21 cellular contexts compared by ENCODE assay signal in the genomic region with DNA sequence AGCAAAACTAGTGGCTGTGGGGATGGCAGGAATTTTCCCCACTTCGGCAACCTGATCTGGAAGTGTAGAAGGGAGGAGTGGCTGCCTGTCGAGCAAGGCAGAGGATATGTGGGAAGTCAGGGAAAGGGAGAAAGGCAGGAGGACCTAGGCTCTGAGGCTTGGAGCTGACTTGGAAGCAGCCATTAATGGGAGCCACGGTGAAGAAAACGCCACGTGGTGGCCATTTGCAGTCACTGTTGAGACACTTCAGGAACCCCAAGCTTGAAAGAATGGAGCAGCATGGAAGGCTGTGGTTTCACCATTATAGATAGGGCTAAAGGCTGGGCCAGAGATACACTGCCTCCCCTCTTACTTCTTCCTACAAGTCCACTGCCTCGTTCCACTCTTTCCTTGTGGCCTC.
"Had no signal": no experiment of that assay in that cellular context is flagged by ENCODE, and none has a peak within 500 bp of the region (broad histone marks: within the 10 kb centered on the region; RNA-seq: fewer than 3 reads in every experiment).

No MANE protein-coding gene starts in this region.

- DNase-seq: activated CD4-positive, alpha-beta T cell treated with anti-CD3 and anti-CD28 coated beads, Interleukin-2, amount 50 U/mL, for 1 hour; activated CD8-positive, alpha-beta memory T cell treated with anti-CD3 and anti-CD28 coated beads for 24 hours; activated CD8-positive, alpha-beta memory T cell treated with anti-CD3 and anti-CD28 coated beads, Interleukin-2, amount 50 U/mL, for 48 hours; activated gamma-delta T cell; activated T-cell treated with anti-CD3 and anti-CD28 coated beads, Interleukin-2, amount 50 U/mL, for 72 hours; colonic mucosa; foreskin melanocyte; glutamatergic neuron; hypothalamus; midbrain; sigmoid colon; stimulated activated CD4-positive, alpha-beta T cell treated with anti-CD3 and anti-CD28 coated beads, Interleukin-4, amount 100 ng/mL, for 24 hours; upper lobe of left lung had no signal

- H3K4me3 ChIP-seq: ascending aorta, colonic mucosa, lung, sigmoid colon, thoracic aorta, upper lobe of left lung had no signal

- H3K27ac ChIP-seq: ascending aorta, colonic mucosa, sigmoid colon, thoracic aorta, upper lobe of left lung had no signal

- H3K4me3 Mint-ChIP-seq: activated naive CD4-positive, alpha-beta T cell treated with anti-CD3 and anti-CD28 coated beads, Interleukin-2, amount 50 U/mL, for 24 hours; activated T-cell treated with anti-CD3 and anti-CD28 coated beads, Interleukin-2, amount 50 U/mL, for 72 hours; central memory CD8-positive, alpha-beta T cell; nephron; stimulated activated effector memory CD8-positive, alpha-beta T cell treated with anti-CD3 and anti-CD28 coated beads, Interleukin-12 subunit alpha, Interleukin-12 subunit beta, amount 100 ng/mL, for 72 hours had no signal

- H3K4me1 ChIP-seq: ascending aorta, colonic mucosa, sigmoid colon, upper lobe of left lung had no signal

- H3K36me3 Mint-ChIP-seq: stimulated activated effector memory CD8-positive, alpha-beta T cell treated with anti-CD3 and anti-CD28 coated beads, Interleukin-12 subunit alpha, Interleukin-12 subunit beta, amount 100 ng/mL, for 72 hours had no signal

- H3K27me3 ChIP-seq: ascending aorta, colonic mucosa, sigmoid colon, upper lobe of left lung had no signal

- H3K9me3 ChIP-seq: ascending aorta, colonic mucosa, sigmoid colon, thoracic aorta, upper lobe of left lung had no signal

- H3K4me1 Mint-ChIP-seq: activated naive CD4-positive, alpha-beta T cell treated with anti-CD3 and anti-CD28 coated beads, Interleukin-2, amount 50 U/mL, for 24 hours; central memory CD8-positive, alpha-beta T cell; nephron; stimulated activated effector memory CD8-positive, alpha-beta T cell treated with anti-CD3 and anti-CD28 coated beads, Interleukin-12 subunit alpha, Interleukin-12 subunit beta, amount 100 ng/mL, for 72 hours had no signal

- FAIRE-seq: keratinocyte had no signal

- H3K36me3 ChIP-seq: ascending aorta, colonic mucosa, sigmoid colon, thoracic aorta, upper lobe of left lung had no signal

- H3K27ac Mint-ChIP-seq: activated naive CD4-positive, alpha-beta T cell treated with anti-CD3 and anti-CD28 coated beads, Interleukin-2, amount 50 U/mL, for 24 hours; activated T-cell treated with anti-CD3 and anti-CD28 coated beads, Interleukin-2, amount 50 U/mL, for 72 hours; nephron; stimulated activated effector memory CD8-positive, alpha-beta T cell treated with anti-CD3 and anti-CD28 coated beads, Interleukin-12 subunit alpha, Interleukin-12 subunit beta, amount 100 ng/mL, for 72 hours had no signal
